1 cellular context compared by ENCODE assay signal in the genomic region with DNA sequence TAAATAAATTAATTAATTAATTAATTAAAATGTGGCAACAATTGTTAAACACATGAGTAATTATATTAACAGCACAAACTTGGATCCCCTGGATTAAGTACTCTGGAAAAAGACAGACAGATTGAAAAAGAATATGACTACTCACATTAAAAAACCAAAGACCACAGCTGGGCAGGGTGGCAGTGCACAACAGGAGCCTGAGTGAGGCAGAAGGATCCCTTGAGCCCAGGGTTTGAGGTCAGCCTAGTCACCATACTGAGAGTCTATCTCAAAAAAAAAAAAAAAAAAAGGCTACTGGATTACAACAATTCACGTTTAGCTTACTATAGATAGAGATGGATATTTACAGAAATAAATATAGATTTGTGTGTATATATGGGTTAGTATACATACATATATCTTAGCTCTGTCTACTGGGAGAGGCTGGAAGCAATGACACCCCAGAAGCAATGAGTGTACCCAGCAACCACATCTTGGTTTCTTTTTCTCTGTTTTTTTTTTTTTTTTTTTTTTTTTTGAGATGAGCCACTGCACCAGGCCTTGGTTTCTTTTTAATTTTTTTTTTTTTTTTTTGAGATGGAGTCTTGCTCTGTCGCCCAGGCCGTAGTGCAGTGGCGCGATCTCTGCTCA.
TF ChIP-seq lines count a peak whose summit lies in the region.

No MANE protein-coding gene starts in this region.

TF ChIP-seq in GM12878, 131 proteins besides CTCF, POLR2A, EP300 and RAD21:
- peak; percentile 48; the same call in 1 of the 2 replicates for TF ChIP-seq ZNF384 (IDR thresholded peaks at IDR 0.05; ENCODE audit: borderline replicate concordance, low read depth, low read length)
- TF ChIP-seq ZBED1 (IDR thresholded peaks at IDR 0.05; ENCODE audit: borderline replicate concordance), result no peak
